1 cellular context compared by ENCODE assay signal in genomic region chr12:120445911-120446909, GRCh38.
TF ChIP-seq lines count a peak whose summit lies in the region.

GATC (plus strand) TSS chr12:120446444; CDS start chr12:120446481, 37 bp downstream.
TRIAP1 (minus strand) TSS chr12:120446384; CDS start chr12:120446372, 12 bp downstream.

TF ChIP-seq in H1, 55 proteins besides CTCF, POLR2A, EP300 and RAD21 (continued from another document):
- no peak for TF ChIP-seq CHD7 (IDR thresholded peaks at IDR 0.05; ENCODE audit: insufficient replicate concordance, low read length)
- TF ChIP-seq TAF7 (optimal IDR thresholded peaks at IDR 0.05; ENCODE audit: borderline replicate concordance, low read depth, low read length) = peak; percentile 96
- peak; percentile 66 for TF ChIP-seq CHD2 (IDR thresholded peaks at IDR 0.05; ENCODE audit: low read length)
- TF ChIP-seq SRF (IDR thresholded peaks at IDR 0.05; ENCODE audit: low read depth, low read length) = peak; percentile 98
- peak; percentile 68; the same call in 1 of the 2 replicates for TF ChIP-seq GTF2F1 (IDR thresholded peaks at IDR 0.05; ENCODE audit: borderline replicate concordance, low read depth, low read length)
- TF ChIP-seq TAF1 (IDR thresholded peaks at IDR 0.05; ENCODE audit: low read depth, low read length) = peak; percentile 94
- 0 out of 2 replicates have a peak, but pooled peaks have one; percentile 1 for TF ChIP-seq MAFK (IDR thresholded peaks at IDR 0.05; ENCODE audit: low read depth, low read length)
- peak; percentile 70 for TF ChIP-seq BRCA1 (IDR thresholded peaks at IDR 0.05; ENCODE audit: low read depth, low read length)
- TF ChIP-seq KDM1A (IDR thresholded peaks at IDR 0.05; ENCODE audit: borderline replicate concordance, low read length) = no peak
- TF ChIP-seq NRF1 (IDR thresholded peaks at IDR 0.05; ENCODE audit: low read depth, low read length) = no peak
- peak; percentile 90 for TF ChIP-seq YY1 (IDR thresholded peaks at IDR 0.05; ENCODE audit: low read depth, low read length)
- no peak for TF ChIP-seq JUN (IDR thresholded peaks at IDR 0.05; ENCODE audit: low read depth, low read length)
- no peak for TF ChIP-seq CHD1 (IDR thresholded peaks at IDR 0.05; ENCODE audit: low read depth, low read length)
- TF ChIP-seq POLR2AphosphoS5 (IDR thresholded peaks at IDR 0.05; ENCODE audit: low read depth, low read length) = peak; percentile 99
- peak; percentile 90 for TF ChIP-seq TBP (IDR thresholded peaks at IDR 0.05; ENCODE audit: low read depth, low read length)
- TF ChIP-seq ATF2 (IDR thresholded peaks at IDR 0.05; ENCODE audit: low read length) = peak; percentile 59; the same call in 1 of the 2 replicates
- no peak for TF ChIP-seq EZH2 (IDR thresholded peaks at IDR 0.05; ENCODE audit: low read depth, low read length, severe bottlenecking)
- TF ChIP-seq HDAC6 (IDR thresholded peaks at IDR 0.05; ENCODE audit: low read depth, low read length) = no peak
- peak; percentile 73; the same call in 1 of the 2 replicates for TF ChIP-seq JUND (IDR thresholded peaks at IDR 0.05; ENCODE audit: low read length)
- peak; percentile 100 for TF ChIP-seq KDM4A (IDR thresholded peaks at IDR 0.05; ENCODE audit: low read depth, low read length, severe bottlenecking)
- TF ChIP-seq TEAD4 (IDR thresholded peaks at IDR 0.05; ENCODE audit: low read depth, low read length) = peak; percentile 66; the same call in 1 of the 2 replicates
- TF ChIP-seq SIN3A (conservative IDR thresholded peaks at IDR 0.05 in 1 of 2, IDR thresholded peaks at IDR 0.05 in 1 of 2; ENCODE audit: low read depth in 1 of 2, low read length in 2 of 2) = peak; percentile 82 to 99; a peak in 3 of 4 replicates
- no peak for TF ChIP-seq CTBP2 (IDR thresholded peaks at IDR 0.05; ENCODE audit: borderline replicate concordance, insufficient read depth, insufficient read length, low read length)
- peak; percentile 93 for TF ChIP-seq RBBP5 (IDR thresholded peaks at IDR 0.05; ENCODE audit: borderline replicate concordance, low read depth, low read length)
- TF ChIP-seq ZNF274 (IDR thresholded peaks at IDR 0.05; ENCODE audit: borderline replicate concordance, extremely low read depth, low read length) = no peak
- TF ChIP-seq USF2 (IDR thresholded peaks at IDR 0.05; ENCODE audit: low read length) = no peak; the same call in 1 of the 2 replicates
- TF ChIP-seq SP1 (IDR thresholded peaks at IDR 0.05; ENCODE audit: low read depth, low read length) = no peak
- TF ChIP-seq SIRT6 (IDR thresholded peaks at IDR 0.05; ENCODE audit: low read length) = no peak
- peak; percentile 74; the same call in 1 of the 2 replicates for TF ChIP-seq SP4 (IDR thresholded peaks at IDR 0.05; ENCODE audit: low read length)
- TF ChIP-seq E2F6 (IDR thresholded peaks at IDR 0.05) = 0 out of 2 replicates have a peak, but pooled peaks have one; percentile 32
- peak; percentile 97 for TF ChIP-seq PHF8 (conservative IDR thresholded peaks at IDR 0.05; ENCODE audit: low read depth, low read length)
- no peak for TF ChIP-seq NANOG (IDR thresholded peaks at IDR 0.05; ENCODE audit: insufficient read depth, low read depth, low read length, poor library complexity, severe bottlenecking)
- TF ChIP-seq ASH2L (IDR thresholded peaks at IDR 0.05; ENCODE audit: low read length) = peak; percentile 98
- TF ChIP-seq BCL11A (IDR thresholded peaks at IDR 0.05; ENCODE audit: low read depth in 2 of 2, low read length in 2 of 2) = no peak
- peak; percentile 40; the same call in 1 of the 2 replicates for TF ChIP-seq RFX5 (IDR thresholded peaks at IDR 0.05; ENCODE audit: borderline replicate concordance, low read depth, low read length)
- TF ChIP-seq CBX8 (IDR thresholded peaks at IDR 0.05; ENCODE audit: borderline replicate concordance, low read depth, low read length) = no peak
- no peak; the same call in 1 of the 2 replicates for TF ChIP-seq BACH1 (IDR thresholded peaks at IDR 0.05; ENCODE audit: low read length)
- TF ChIP-seq TCF12 (IDR thresholded peaks at IDR 0.05; ENCODE audit: low read depth, low read length) = no peak
- TF ChIP-seq HDAC2 (IDR thresholded peaks at IDR 0.05; ENCODE audit: borderline replicate concordance in 1 of 2, low read depth in 2 of 2, low read length in 2 of 2) = no peak; a peak in 1 of 4 replicates
- TF ChIP-seq CBX5 (IDR thresholded peaks at IDR 0.05; ENCODE audit: low read depth, low read length) = no peak
- TF ChIP-seq POU5F1 (IDR thresholded peaks at IDR 0.05; ENCODE audit: low read depth, low read length) = no peak
- TF ChIP-seq KDM5A (IDR thresholded peaks at IDR 0.05; ENCODE audit: low read length) = peak; percentile 99
- no peak for TF ChIP-seq CEBPB (IDR thresholded peaks at IDR 0.05; ENCODE audit: low read depth, low read length)
- peak; percentile 100 for TF ChIP-seq ATF3 (IDR thresholded peaks at IDR 0.05; ENCODE audit: insufficient read depth, low read depth, low read length)
- TF ChIP-seq RXRA (IDR thresholded peaks at IDR 0.05; ENCODE audit: insufficient read depth, low read depth, low read length) = no peak
- TF ChIP-seq EGR1 (IDR thresholded peaks at IDR 0.05; ENCODE audit: borderline replicate concordance, low read depth, low read length) = peak; percentile 87
- no peak for TF ChIP-seq GABPA (IDR thresholded peaks at IDR 0.05; ENCODE audit: borderline replicate concordance, insufficient read depth, low read length)
- TF ChIP-seq SAP30 (IDR thresholded peaks at IDR 0.05; ENCODE audit: insufficient read depth, insufficient replicate concordance, low read length) = peak; percentile 68
